Comparison of ENCODE assay signal across 20 cellular contexts in the genomic region with DNA sequence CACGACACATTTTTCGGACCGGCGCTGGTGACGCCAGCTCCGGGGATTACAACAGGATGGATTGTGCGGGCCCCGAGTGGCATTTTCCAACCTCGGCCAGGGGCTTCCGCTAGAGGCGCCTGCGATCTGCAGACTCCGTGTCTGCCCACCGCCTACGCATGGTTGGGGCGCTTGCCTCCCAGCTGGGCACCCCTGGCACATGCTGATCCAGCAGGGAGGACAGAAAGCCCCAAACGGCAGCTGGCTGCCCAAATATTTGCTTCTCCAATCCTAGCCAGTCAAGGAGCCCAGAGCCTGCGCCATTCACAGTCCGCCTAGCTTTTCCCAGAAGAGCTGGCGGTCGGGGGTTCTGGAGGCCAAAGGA.
"Had no signal": no experiment of that assay in that cellular context is flagged by ENCODE, and none has a peak within 500 bp of the region (broad histone marks: within the 10 kb centered on the region; RNA-seq: fewer than 3 reads in every experiment).

No MANE protein-coding gene starts in this region.

- H3K36me3 ChIP-seq: SJSA1 had no signal

- H3K4me2 ChIP-seq: KMS-11 had no signal

- H3K9ac ChIP-seq: KMS-11 had no signal

- H3K36me3 Mint-ChIP-seq: brain, IgD-negative memory B cell had no signal

- H3K4me3 ChIP-seq: SJSA1 had no signal

- H3K9me3 ChIP-seq: SJSA1 had no signal

- H3K27ac Mint-ChIP-seq: activated CD8-positive, alpha-beta T cell treated with anti-CD3 and anti-CD28 coated beads for 36 hours; brain; IgD-negative memory B cell; T-helper 1 cell treated with Interleukin-12 subunit alpha and Interleukin-12 subunit beta and Interleukin-4 antibody, amounts not matched to agents 30 μg/mL and 1 μg/mL, for 36 hours had no signal

- ATAC-seq: activated CD4-positive, CD25-positive, alpha-beta regulatory T cell treated with anti-CD3 and anti-CD28 coated beads, Interleukin-2, amount 50 U/mL, for 24 hours; activated CD8-positive, alpha-beta T cell treated with anti-CD3 and anti-CD28 coated beads for 36 hours; PC-3; SK-N-SH treated with all-trans-retinoic acid at 6 μM for 48 hours had no signal

- H3K27me3 ChIP-seq: SJSA1 had no signal

- H3K9me3 Mint-ChIP-seq: activated CD8-positive, alpha-beta T cell treated with anti-CD3 and anti-CD28 coated beads for 36 hours; T-helper 1 cell treated with Interleukin-12 subunit alpha and Interleukin-12 subunit beta and Interleukin-4 antibody, amounts not matched to agents 30 μg/mL and 1 μg/mL, for 36 hours had no signal

- H3K27ac ChIP-seq: KMS-11, SJSA1 had no signal

- DNase-seq: activated CD4-positive, alpha-beta T cell treated with anti-CD3 and anti-CD28 coated beads for 4 hours; activated CD8-positive, alpha-beta memory T cell treated with anti-CD3 and anti-CD28 coated beads, Interleukin-2, amount 50 U/mL, for 48 hours; activated CD8-positive, alpha-beta T cell treated with anti-CD3 and anti-CD28 coated beads for 36 hours; activated naive CD4-positive, alpha-beta T cell treated with anti-CD3 and anti-CD28 coated beads, Interleukin-2, amount 50 U/mL, for 16 hours; activated T-cell treated with anti-CD3 and anti-CD28 coated beads, Interleukin-2, amount 50 U/mL, for 1 hour; MM.1S; NCI-H1105 treated with DMSO at 0.1 percent for 48 hours; NCI-H1436 treated with DMSO at 0.1 percent for 48 hours; NCI-H187; NCI-H2081; NCI-H510A treated with DMSO at 0.1 percent for 48 hours; PC-3; SHP77 had no signal
